8 cellular contexts compared by ENCODE assay signal in the genomic region with DNA sequence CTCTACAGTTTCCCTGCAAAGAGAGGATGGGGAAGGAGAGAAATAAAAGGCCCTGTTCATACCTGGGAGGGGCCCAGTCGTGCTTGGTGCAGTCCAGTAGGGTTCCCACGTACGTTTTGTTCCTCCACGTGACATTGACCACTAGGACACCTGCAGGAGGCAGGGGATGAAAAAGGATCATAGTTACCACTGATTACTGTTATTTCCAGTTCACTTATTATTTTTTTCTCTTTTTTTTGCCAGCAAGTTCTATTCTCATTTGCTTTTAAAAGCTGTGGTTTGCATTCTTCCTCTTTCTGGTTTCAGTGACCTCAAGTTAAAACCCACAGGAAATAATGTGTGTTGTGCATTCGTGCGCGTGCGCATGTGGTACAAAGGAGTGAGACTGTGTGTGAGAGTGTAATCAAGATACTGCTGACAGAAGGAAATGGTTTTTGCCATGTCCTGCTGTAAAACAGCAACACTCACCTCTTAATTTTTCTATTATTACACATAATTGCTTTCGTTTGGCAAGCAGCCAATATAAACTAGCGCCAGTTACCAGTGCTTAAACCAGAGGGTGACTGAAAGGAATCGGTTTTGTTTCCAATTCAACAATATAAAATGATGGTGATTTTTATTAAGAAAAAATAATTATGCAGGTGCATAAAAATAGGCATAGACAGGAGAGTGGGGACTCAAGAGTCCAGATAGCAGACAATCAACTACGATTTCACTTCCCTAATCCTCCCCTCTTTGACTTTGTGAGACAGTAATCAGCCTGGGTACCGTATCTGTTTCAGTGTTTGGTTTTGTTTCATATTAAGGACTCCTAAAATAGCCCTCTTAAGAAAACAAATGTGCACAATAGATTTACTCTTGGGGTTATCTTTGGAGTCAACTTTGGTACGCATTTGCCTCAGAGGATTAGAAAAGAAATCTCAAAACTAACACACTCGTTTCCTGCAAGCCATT.
DNase-seq lines count a peak whose midpoint lies in the region; ATAC-seq and TF ChIP-seq lines count a peak whose summit lies in the region.

No MANE protein-coding gene starts in this region.

- ATAC-seq in GM21825 (IDR thresholded peaks at IDR 0.05; ENCODE audit: unreplicated experiment) (peak; percentile 73), gastrocnemius medialis (peak in 1 of 2 donors; percentile 10)

- peak overlapping the region; percentile 76 to 86 (median 83) for H3K27ac ChIP-seq in gastrocnemius medialis

- DNase-seq in Daoy (ENCODE audit: low read depth) = peak; percentile 96
- peak; percentile 95 for DNase-seq in SIG-M5 treated with dmso at 0.1 percent for 504 hours (lab: John Stamatoyannopoulos, UW; ENCODE audit: unreplicated experiment)
- peak; percentile 74 for DNase-seq in activated naive CD4-positive, alpha-beta T cell treated with anti-CD3 and anti-CD28 coated beads for 36 hours
- peak; percentile 99 for DNase-seq in glomerular visceral epithelial cell (ENCODE audit: extremely low spot score)
- peak in 1 of 2 donors; percentile 44 for DNase-seq in gastrocnemius medialis
- DNase-seq in cortex of kidney (lab: John Stamatoyannopoulos, UW) = no peak

- H3K9ac ChIP-seq in Loucy (ENCODE audit: low read depth, low read length, poor library complexity, severe bottlenecking) = no peak overlapping the region

- no peaks in the 10 kb centered on the region for H3K9me3 Mint-ChIP-seq in activated naive CD4-positive, alpha-beta T cell treated with anti-CD3 and anti-CD28 coated beads for 36 hours

- H3K79me2 ChIP-seq in Loucy (ENCODE audit: insufficient read depth, low read length) = no peaks in the 10 kb centered on the region

- peaks cover 86% of the 10 kb centered on the region for H3K27me3 ChIP-seq in Loucy (ENCODE audit: insufficient read depth, low read length, poor library complexity, severe bottlenecking)
- H3K27me3 ChIP-seq in gastrocnemius medialis = no peaks in the 10 kb centered on the region

- peaks cover 34% of the 10 kb centered on the region for H3K27me3 Mint-ChIP-seq in activated naive CD4-positive, alpha-beta T cell treated with anti-CD3 and anti-CD28 coated beads for 36 hours (ENCODE audit: low read depth)

- intact Hi-C loops in activated naive CD4-positive, alpha-beta T cell treated with anti-CD3 and anti-CD28 coated beads for 36 hours (cut with micrococcal nuclease) = loop anchor here (1.0 to 5.0 kb wide), 3 partner anchors 66 to 287 kb away; partner anchors contain the start of gene ZNF608
- intact Hi-C loops in gastrocnemius medialis (cut with DNase I; ENCODE audit: low total_unique reads) = loop anchor here (2.0 to 10.0 kb wide), 5 partner anchors 118 to 713 kb away; no protein-coding TSS in a partner anchor

- CTCF ChIA-PET in activated naive CD4-positive, alpha-beta T cell treated with anti-CD3 and anti-CD28 coated beads for 36 hours (lab: Charles Lee) = no interaction called here

- peak overlapping the region; percentile 52 for H3K4me2 ChIP-seq in Loucy (ENCODE audit: low read depth, low read length, poor library complexity, severe bottlenecking)

- H3K4me1 ChIP-seq in Loucy (ENCODE audit: insufficient read depth, low read length, poor library complexity, severe bottlenecking) (peaks cover 15% of the 10 kb centered on the region), gastrocnemius medialis (peaks cover 39 to 46% of the 10 kb centered on the region in 2 donors)

- no peaks in the 10 kb centered on the region for H4K20me1 ChIP-seq in Loucy (ENCODE audit: insufficient read depth, low read length, poor library complexity, severe bottlenecking)

- H2AFZ ChIP-seq in Loucy (ENCODE audit: low read length) = no peak overlapping the region

- H3K4me1 Mint-ChIP-seq in activated naive CD4-positive, alpha-beta T cell treated with anti-CD3 and anti-CD28 coated beads for 36 hours (ENCODE audit: low read depth) = peaks cover 29% of the 10 kb centered on the region

- in situ Hi-C loops in gastrocnemius medialis (cut with MboI; ENCODE audit: low sequenced_read_pairs in 4 of 4) = loop anchor here in 2 of 4 donors (10.0 kb wide), 2 partner anchors 85 to 95 kb away; partner anchors contain the start of gene ZNF608 (in 1 of the 2)

- H3K9me2 ChIP-seq in Loucy (replicated peaks; ENCODE audit: low read depth, low read length) = no peaks in the 10 kb centered on the region

- no peaks in the 10 kb centered on the region for H3F3A ChIP-seq in Loucy (ENCODE audit: low read depth)

- H3K4me3 ChIP-seq in Loucy (ENCODE audit: low read length, poor library complexity, severe bottlenecking) (peak overlapping the region; percentile 53), gastrocnemius medialis (peak overlapping the region; percentile 1 to 29 (median 19))

- H3K27ac Mint-ChIP-seq in activated naive CD4-positive, alpha-beta T cell treated with anti-CD3 and anti-CD28 coated beads for 36 hours = no peak overlapping the region

- H3K4me3 Mint-ChIP-seq in activated naive CD4-positive, alpha-beta T cell treated with anti-CD3 and anti-CD28 coated beads for 36 hours = no peak overlapping the region

- TF ChIP-seq CTCF in Loucy (conservative IDR thresholded peaks at IDR 0.05; ENCODE audit: low read length) = no peak
- no peak for TF ChIP-seq CTCF in gastrocnemius medialis (IDR thresholded peaks at IDR 0.05 in 4 of 5, conservative IDR thresholded peaks at IDR 0.05 in 1 of 5)

- no peaks in the 10 kb centered on the region for H3K36me3 Mint-ChIP-seq in activated naive CD4-positive, alpha-beta T cell treated with anti-CD3 and anti-CD28 coated beads for 36 hours (ENCODE audit: low read depth)

- H3K9me3 ChIP-seq in Loucy (ENCODE audit: insufficient read depth, low read depth, low read length) (no peaks in the 10 kb centered on the region), gastrocnemius medialis (no peaks in the 10 kb centered on the region)

- no peak for TF ChIP-seq POLR2A in gastrocnemius medialis (IDR thresholded peaks at IDR 0.05)

- no peaks in the 10 kb centered on the region for H3K36me3 ChIP-seq in Loucy (ENCODE audit: insufficient read depth, low read length)
- H3K36me3 ChIP-seq in gastrocnemius medialis = peaks cover 0 to 5% of the 10 kb centered on the region in 2 donors
